ENCODE assay signal across 9 cellular contexts in genomic region chr17:78355701-78356100, GRCh38. TPM values are rescaled to one million over a fixed set of nuclear protein-coding genes. Genes with fewer than 3 reads are reported as not detected.
DNase-seq lines count a peak whose midpoint lies in the region; ATAC-seq, FAIRE-seq and TF ChIP-seq lines count a peak whose summit lies in the region.
"Had no signal": no experiment of that assay in that cellular context is flagged by ENCODE, and none has a peak within 500 bp of the region (broad histone marks: within the 10 kb centered on the region; RNA-seq: fewer than 3 reads in every experiment).

No MANE protein-coding gene starts in this region.

- TF ChIP-seq EP300 in A549 (IDR thresholded peaks at IDR 0.05) = no peak

- intact Hi-C loops in breast epithelium (cut with DNase I; ENCODE audit: low total_unique reads) = no loop called here

- TF ChIP-seq CTCF in A549 (IDR thresholded peaks at IDR 0.05) = no peak
- TF ChIP-seq CTCF in breast epithelium (IDR thresholded peaks at IDR 0.05) = no peak
- TF ChIP-seq CTCF in BE2C (IDR thresholded peaks at IDR 0.05; ENCODE audit: low read depth, low read length) = no peak

- H3K4me1 ChIP-seq in A549 = peaks cover 76% of the 10 kb centered on the region
- peaks cover 18 to 22% of the 10 kb centered on the region in 2 donors for H3K4me1 ChIP-seq in breast epithelium
- H3K4me1 ChIP-seq in muscle layer of colon (ENCODE audit: insufficient read depth, low read length) = peaks cover 53% of the 10 kb centered on the region
- peaks cover 18% of the 10 kb centered on the region for H3K4me1 ChIP-seq in BE2C

- DNase-seq in A549 (ENCODE audit: low read depth in 1 of 2, low spot score in 1 of 2) (no peak), HTR-8/SVneo (ENCODE audit: insufficient read length, low spot score) (no peak), breast epithelium (ENCODE audit: low spot score in 2 of 2) (no peak), RKO (ENCODE audit: low spot score) (no peak), BE2C (no peak)
- DNase-seq: NCI-H1105 had no signal

- H3K27me3 ChIP-seq in breast epithelium (no peaks in the 10 kb centered on the region), muscle layer of colon (ENCODE audit: control insufficient read depth in 1 of 2, insufficient read depth in 2 of 2, low read length in 2 of 2) (no peaks in the 10 kb centered on the region), BE2C (peaks cover 23% of the 10 kb centered on the region)

- POLR2A ChIA-PET in A549 (lab: Yijun Ruan, JAX) = no interaction called here

- CTCF ChIA-PET in A549 (lab: Yijun Ruan, JAX) = interaction anchor here (1.0 to 9.9 kb wide), 2 partner anchors 43 to 104 kb away, joined by 3 to 132 read pairs; no protein-coding TSS in a partner anchor

- no peaks in the 10 kb centered on the region for H3K36me3 ChIP-seq in breast epithelium
- H3K36me3 ChIP-seq in muscle layer of colon (ENCODE audit: insufficient read depth, low read length) = peaks cover 15% of the 10 kb centered on the region
- no peaks in the 10 kb centered on the region for H3K36me3 ChIP-seq in BE2C

- H3K9ac ChIP-seq in muscle layer of colon (ENCODE audit: low read length) = no peak overlapping the region

- TF ChIP-seq RAD21 in A549 (conservative IDR thresholded peaks at IDR 0.05 in 1 of 2, IDR thresholded peaks at IDR 0.05 in 1 of 2) = no peak

- FAIRE-seq in A549 (lab: Jason Lieb, UNC) (no peak), HTR-8/SVneo (lab: Jason Lieb, UNC) (peak; percentile 36)

- H3K4me3 ChIP-seq in A549 (no peak overlapping the region), breast epithelium (peak overlapping the region in 1 of 3 donors; percentile 100), muscle layer of colon (ENCODE audit: low read depth in 1 of 2, low read length in 2 of 2) (peak overlapping the region in 1 of 2 donors; percentile 1), BE2C (ENCODE audit: low read depth, low read length) (no peak overlapping the region)

- H3K27ac ChIP-seq in A549 = peak overlapping the region; percentile 36 to 96; a peak in 4 of 6 replicates
- peak overlapping the region; percentile 66 to 91 for H3K27ac ChIP-seq in breast epithelium
- H3K27ac ChIP-seq in muscle layer of colon (ENCODE audit: low read depth, low read length) = peak overlapping the region; percentile 61

- peak overlapping the region; percentile 100 for H3K4me2 ChIP-seq in A549

- TF ChIP-seq POLR2A in A549 (IDR thresholded peaks at IDR 0.05; ENCODE audit: low read length) (no peak), breast epithelium (IDR thresholded peaks at IDR 0.05) (no peak)

- no peak for ATAC-seq in A549
- ATAC-seq in HG02763 (IDR thresholded peaks at IDR 0.05; ENCODE audit: unreplicated experiment) = no peak
- ATAC-seq in HG03095 (IDR thresholded peaks at IDR 0.05; ENCODE audit: unreplicated experiment) = no peak

- no peaks in the 10 kb centered on the region for H3K9me3 ChIP-seq in A549
- no peaks in the 10 kb centered on the region for H3K9me3 ChIP-seq in breast epithelium
- no peaks in the 10 kb centered on the region for H3K9me3 ChIP-seq in muscle layer of colon (ENCODE audit: low read length)
- H3K9me3 ChIP-seq in BE2C = no peaks in the 10 kb centered on the region

- WGBS in A549 (ENCODE audit: missing lambda C conversion rate) = 54% methylated on average over 3 of the region's 3 CpGs

TF ChIP-seq in A549, 52 proteins besides CTCF, POLR2A, EP300 and RAD21:
- TF ChIP-seq RNF2 (IDR thresholded peaks at IDR 0.05; ENCODE audit: borderline replicate concordance, low read depth) = no peak
- no peak for TF ChIP-seq BCL3 (IDR thresholded peaks at IDR 0.05)
- no peak for TF ChIP-seq HOXB5 (CRISPR knock-in tag; IDR thresholded peaks at IDR 0.05)
- 0 out of 2 replicates have a peak, but pooled peaks have one; percentile 1 for TF ChIP-seq MAX (IDR thresholded peaks at IDR 0.05)

RNA-seq across cellular contexts. Expression of gene SOCS3, which starts 4.2 kb away (rescaled TPM):
- polyA plus RNA-seq in A549 (2011; rRNA removed) (13.3 and 14.7 TPM in 2 replicates), A549 (2017; fragmentation: RNase III; extraction: RNeasy Plus Mini Kit Qiagen cat#74134 plus additional on column Dnase treatment) (10.9 to 13.5 TPM (median 11.5 TPM) in 3 replicates)
- 16.7 and 27.8 TPM in 2 replicates for polyA plus RNA-seq in A549 (2012; cell fraction: cytosol; rRNA removed)
- polyA plus RNA-seq in A549 (2012; cell fraction: nucleus; rRNA removed) = 32.8 and 41.8 TPM in 2 replicates
- 19.8 and 19.9 TPM in 2 replicates for polyA minus RNA-seq in A549 (2011; rRNA and poly(A)+ RNA removed)
- 100 to 1,000 TPM in 1 of 3 donors, 10 to 100 TPM in 2; 58.1 to 190 (median 76.4) TPM for total RNA-seq in breast epithelium
- 0.52 TPM for polyA plus RNA-seq in BE2C (2012; ENCODE audit: insufficient read depth, insufficient read length, low read depth)

RNA-seq across cellular contexts. Expression of gene PGS1, which starts 22.7 kb away (rescaled TPM):
- polyA plus RNA-seq in A549 (2011; rRNA removed) (29.5 and 29.6 TPM in 2 replicates), A549 (2017; fragmentation: RNase III; extraction: RNeasy Plus Mini Kit Qiagen cat#74134 plus additional on column Dnase treatment) (23.4 to 27.0 TPM (median 23.7 TPM) in 3 replicates)
- 41.5 and 50.7 TPM in 2 replicates for polyA plus RNA-seq in A549 (2012; cell fraction: cytosol; rRNA removed)
- 111 and 113 TPM in 2 replicates for polyA plus RNA-seq in A549 (2012; cell fraction: nucleus; rRNA removed)
- polyA minus RNA-seq in A549 (2011; rRNA and poly(A)+ RNA removed) = 40.0 and 45.8 TPM in 2 replicates
- total RNA-seq in breast epithelium = 10 to 100 TPM; 33.9 to 58.7 (median 50.2) TPM
- polyA plus RNA-seq in BE2C (2012; ENCODE audit: insufficient read depth, insufficient read length, low read depth) = 66.0 TPM
